In the genomic region with DNA sequence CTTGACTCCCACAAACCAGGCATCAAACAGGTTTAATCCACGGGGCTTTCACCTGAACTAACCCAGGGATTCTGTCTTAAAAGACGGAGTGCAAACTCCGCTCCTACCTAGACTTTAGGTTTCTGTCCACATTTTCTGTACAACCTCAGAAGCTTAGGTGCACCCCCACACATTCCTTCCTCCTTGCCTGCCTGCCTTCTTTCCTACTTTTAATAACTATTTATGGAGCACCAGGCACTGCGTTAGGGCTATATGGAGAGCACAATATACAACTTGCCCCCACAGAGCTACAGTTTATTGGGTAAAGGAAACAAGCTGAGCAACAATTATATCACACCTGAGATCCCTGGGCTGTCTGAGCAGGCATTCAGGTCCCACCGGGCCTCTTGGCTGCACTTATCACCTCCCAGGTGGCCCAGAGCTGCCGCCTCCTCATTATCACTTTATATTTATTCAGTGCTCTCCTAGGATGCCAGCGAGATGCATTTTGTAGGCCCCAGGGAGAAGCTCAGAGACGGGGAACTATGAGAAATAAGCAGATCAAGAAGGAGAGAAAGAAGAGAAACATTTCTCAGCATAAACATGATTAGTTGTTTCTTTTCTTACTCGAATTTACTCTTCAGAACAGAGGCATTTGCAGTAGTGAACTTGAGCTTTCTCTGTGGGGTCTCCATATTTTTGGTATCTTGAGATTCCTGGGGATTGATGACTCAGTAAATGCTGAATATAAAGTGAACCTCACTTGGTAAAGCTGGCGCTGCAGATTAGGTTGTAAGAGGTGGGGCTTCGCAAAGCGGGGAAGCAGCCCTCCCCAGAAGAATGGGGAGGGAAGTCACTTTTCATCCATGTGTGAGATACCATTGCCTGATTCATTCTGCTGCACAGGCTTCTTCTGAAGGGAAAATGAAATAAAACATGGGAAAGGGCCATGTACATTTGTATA, we compare ENCODE assay signal across 13 cellular contexts.
DNase-seq lines count a peak whose midpoint lies in the region; FAIRE-seq and TF ChIP-seq lines count a peak whose summit lies in the region.
"Had no signal": no experiment of that assay in that cellular context is flagged by ENCODE, and none has a peak within 500 bp of the region (broad histone marks: within the 10 kb centered on the region; RNA-seq: fewer than 3 reads in every experiment).

No MANE protein-coding gene starts in this region.

- H3K9ac ChIP-seq in endothelial cell of umbilical vein (replicated peaks; ENCODE audit: extremely low read depth, insufficient read depth, low read length): peak overlapping the region; percentile 2

- H3K36me3 ChIP-seq in SJCRH30: no peaks in the 10 kb centered on the region
- H3K36me3 ChIP-seq in endothelial cell of umbilical vein (ENCODE audit: control insufficient read depth in 2 of 2, extremely low read depth in 1 of 2, insufficient read depth in 2 of 2, low read length in 2 of 2): no peaks in the 10 kb centered on the region
- H3K36me3 ChIP-seq: ascending aorta had no signal

- POLR2A ChIA-PET in endothelial cell of umbilical vein (lab: Charles Lee): interaction anchor here (1.2 kb wide), 1 partner anchor 190 kb away, joined by 3 read pairs; no protein-coding TSS in a partner anchor

- peaks cover 60% of the 10 kb centered on the region for H3K4me1 ChIP-seq in SJCRH30
- peaks cover 39% of the 10 kb centered on the region for H3K4me1 ChIP-seq in endothelial cell of umbilical vein (ENCODE audit: control insufficient read depth, extremely low read depth, insufficient read depth, low read length)

- intact Hi-C loops in endothelial cell of umbilical vein (cut with micrococcal nuclease): loop anchor here (1.0 to 5.0 kb wide), 7 partner anchors 36 to 377 kb away; no protein-coding TSS in a partner anchor

- CTCF ChIA-PET in endothelial cell of umbilical vein (lab: Charles Lee): interaction anchor here (0.7 to 8.8 kb wide), 37 partner anchors 9 to 520 kb away, joined by 3 to 490 read pairs (median 8); a partner anchor contains a TSS

- DNase-seq in NCI-H1436 treated with DMSO at 0.1 percent for 48 hours (lab: John Stamatoyannopoulos, UW) (peak; percentile 89), SJCRH30 (no peak), endothelial cell of umbilical vein (ENCODE audit: low read depth, low spot score) (no peak), retina (peak; percentile 36), SIG-M5 treated with dmso at 0.1 percent for 504 hours (lab: John Stamatoyannopoulos, UW; ENCODE audit: unreplicated experiment) (no peak), activated T-cell treated with anti-CD3 and anti-CD28 coated beads for 4 hours (no peak), GM20000 (ENCODE audit: low spot score) (no peak)
- DNase-seq: activated CD4-positive, alpha-beta T cell treated with anti-CD3 and anti-CD28 coated beads for 1 hour; CD4-positive, alpha-beta memory T cell; left colon; MV-4-11; testis had no signal

- H2AFZ ChIP-seq in endothelial cell of umbilical vein (ENCODE audit: low read depth, low read length): no peak overlapping the region

- FAIRE-seq in endothelial cell of umbilical vein (lab: Jason Lieb, UNC): no peak

- no peak overlapping the region for H3K4me2 ChIP-seq in endothelial cell of umbilical vein (ENCODE audit: insufficient read depth, low read length)

- dilution Hi-C loops in endothelial cell of umbilical vein (cut with MboI; ENCODE audit: extremely low pct_ligation_motif_present, low sequenced_read_pairs): loop anchor here (25.0 kb wide), 1 partner anchor 153 kb away; no protein-coding TSS in a partner anchor

- H3K79me2 ChIP-seq in endothelial cell of umbilical vein (ENCODE audit: control insufficient read depth, insufficient read depth, low read length): no peaks in the 10 kb centered on the region

- no peak for TF ChIP-seq CTCF in endothelial cell of umbilical vein (IDR thresholded peaks at IDR 0.05; ENCODE audit: extremely low read depth in 1 of 2, insufficient read depth in 1 of 2, low read depth in 1 of 2, low read length in 2 of 2)
- no peak for TF ChIP-seq CTCF in GM20000 (IDR thresholded peaks at IDR 0.05; ENCODE audit: extremely low read depth, missing control alignments)

- H4K20me1 ChIP-seq in endothelial cell of umbilical vein (replicated peaks; ENCODE audit: control insufficient read depth, extremely low read depth, insufficient read depth, low read length): no peaks in the 10 kb centered on the region

- BruUV-seq in endothelial cell of umbilical vein (replicated peaks; lab: Mats Ljungman, UMichigan): no TSS peak

- H3K9me3 ChIP-seq in SJCRH30 (replicated peaks): no peaks in the 10 kb centered on the region
- H3K9me3 ChIP-seq in endothelial cell of umbilical vein (replicated peaks; ENCODE audit: control insufficient read depth, insufficient read depth, low read length): no peaks in the 10 kb centered on the region
- H3K9me3 ChIP-seq: ascending aorta, testis had no signal

- H3K9me1 ChIP-seq in endothelial cell of umbilical vein (replicated peaks; ENCODE audit: control insufficient read depth, extremely low read depth, insufficient read depth, low read length): no peaks in the 10 kb centered on the region

- no peaks in the 10 kb centered on the region for H3K27me3 ChIP-seq in SJCRH30
- no peaks in the 10 kb centered on the region for H3K27me3 ChIP-seq in endothelial cell of umbilical vein (ENCODE audit: control insufficient read depth in 2 of 2, insufficient read depth in 2 of 2, low read length in 2 of 2)
- H3K27me3 ChIP-seq: ascending aorta, testis had no signal

- H3K4me3 ChIP-seq in SJCRH30 (no peak overlapping the region), endothelial cell of umbilical vein (replicated peaks in 1 of 3; ENCODE audit: insufficient read depth in 1 of 3, low read depth in 1 of 3, low read length in 3 of 3) (no peak overlapping the region)
- H3K4me3 ChIP-seq: ascending aorta, testis had no signal

- peak overlapping the region; percentile 52 for H3K27ac ChIP-seq in SJCRH30
- peak overlapping the region; percentile 88 for H3K27ac ChIP-seq in endothelial cell of umbilical vein (ENCODE audit: insufficient read depth, low read depth, low read length)
- H3K27ac ChIP-seq: ascending aorta, testis had no signal

- no peak for TF ChIP-seq POLR2A in endothelial cell of umbilical vein (IDR thresholded peaks at IDR 0.05; ENCODE audit: low read depth, low read length)

TF ChIP-seq in endothelial cell of umbilical vein, 7 proteins besides CTCF, POLR2A, EP300 and RAD21:
- TF ChIP-seq MYC (IDR thresholded peaks at IDR 0.05; ENCODE audit: low read depth, low read length) (no peak), EZH2 (IDR thresholded peaks at IDR 0.05; ENCODE audit: borderline replicate concordance, low read depth, low read length, severe bottlenecking) (no peak), FOS (IDR thresholded peaks at IDR 0.05; ENCODE audit: borderline replicate concordance, insufficient read depth, low read length) (no peak), JUN (IDR thresholded peaks at IDR 0.05; ENCODE audit: borderline replicate concordance, insufficient read depth, insufficient read length, low read depth) (no peak), POLR2AphosphoS5 (IDR thresholded peaks at IDR 0.05; ENCODE audit: insufficient read depth, low read depth, low read length) (no peak), GATA2 (IDR thresholded peaks at IDR 0.05; ENCODE audit: insufficient read depth, insufficient read length, low read depth, low read length) (no peak)
- TF ChIP-seq, protein P1, sequence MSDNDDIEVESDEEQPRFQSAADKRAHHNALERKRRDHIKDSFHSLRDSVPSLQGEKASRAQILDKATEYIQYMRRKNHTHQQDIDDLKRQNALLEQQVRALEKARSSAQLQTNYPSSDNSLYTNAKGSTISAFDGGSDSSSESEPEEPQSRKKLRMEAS (IDR thresholded peaks at IDR 0.05; ENCODE audit: insufficient read depth, insufficient read length): no peak
TF ChIP-seq in endothelial cell of umbilical vein: peak in this region for 0.

Comparison
In these comparisons a context has a peak if more than half of its experiments do, and no peak if none do; other contexts are left out.
1. DNase-seq: peak in NCI-H1436 treated with DMSO at 0.1 percent for 48 hours (single experiment) and retina (single experiment); none in SJCRH30 (0 of 2), endothelial cell of umbilical vein (single experiment), SIG-M5 treated with dmso at 0.1 percent for 504 hours (single experiment), activated T-cell treated with anti-CD3 and anti-CD28 coated beads for 4 hours (single experiment) and GM20000 (single experiment).